ENCODE assay signal across 8 cellular contexts in genomic region chr12:122860052-122860853, GRCh38. TPM values are rescaled to one million over a fixed set of nuclear protein-coding genes. Genes with fewer than 3 reads are reported as not detected.
DNase-seq lines count a peak whose midpoint lies in the region; ATAC-seq, FAIRE-seq and TF ChIP-seq lines count a peak whose summit lies in the region.

No MANE protein-coding gene starts in this region.

- H3K27ac ChIP-seq in MM.1S (ENCODE audit: low read length) = peak overlapping the region; percentile 31; the same call in 1 of the 2 replicates
- no peak overlapping the region for H3K27ac ChIP-seq in SU-DHL-6 (ENCODE audit: low read depth, low read length)
- peak overlapping the region; percentile 28 to 47 for H3K27ac ChIP-seq in prostate gland

- H3K4me3 ChIP-seq in MM.1S (ENCODE audit: low read length) (no peak overlapping the region), SU-DHL-6 (ENCODE audit: insufficient read depth, low read length, poor library complexity, severe bottlenecking) (no peak overlapping the region), prostate gland (no peak overlapping the region)

- H3F3A ChIP-seq in MM.1S (ENCODE audit: insufficient read depth, low read length) (0 out of 2 replicates have a peak, but pooled peaks cover 5% of the 10 kb centered on the region), SU-DHL-6 (ENCODE audit: insufficient read depth) (no peaks in the 10 kb centered on the region)

- H3K9me3 Mint-ChIP-seq in activated naive CD8-positive, alpha-beta T cell treated with anti-CD3 and anti-CD28 coated beads for 36 hours = no peaks in the 10 kb centered on the region

- no peaks in the 10 kb centered on the region for H3K36me3 Mint-ChIP-seq in activated naive CD8-positive, alpha-beta T cell treated with anti-CD3 and anti-CD28 coated beads for 36 hours

- H3K4me1 Mint-ChIP-seq in activated naive CD8-positive, alpha-beta T cell treated with anti-CD3 and anti-CD28 coated beads for 36 hours = no peaks in the 10 kb centered on the region

- peak; percentile 90 for TF ChIP-seq CTCF in GM12872 (IDR thresholded peaks at IDR 0.05; ENCODE audit: insufficient read depth, low read depth, low read length)
- peak; percentile 62 for TF ChIP-seq CTCF in MM.1S (IDR thresholded peaks at IDR 0.05; ENCODE audit: low read length)
- TF ChIP-seq CTCF in SU-DHL-6 (IDR thresholded peaks at IDR 0.05; ENCODE audit: insufficient read depth, low read length, poor library complexity, severe bottlenecking) = peak; percentile 87
- peak; percentile 95 to 99 (median 96) for TF ChIP-seq CTCF in prostate gland (IDR thresholded peaks at IDR 0.05)

- H3K9me3 ChIP-seq in MM.1S (replicated peaks; ENCODE audit: insufficient read depth, low read length) (no peaks in the 10 kb centered on the region), SU-DHL-6 (ENCODE audit: insufficient read depth, low read length) (no peaks in the 10 kb centered on the region), prostate gland (no peaks in the 10 kb centered on the region)

- no peak overlapping the region for H3K4me2 ChIP-seq in MM.1S (ENCODE audit: low read depth, low read length)
- no peak overlapping the region for H3K4me2 ChIP-seq in SU-DHL-6 (ENCODE audit: low read depth, low read length, poor library complexity, severe bottlenecking)

- no peaks in the 10 kb centered on the region for H3K4me1 ChIP-seq in MM.1S (ENCODE audit: low read length)
- peaks cover 8% of the 10 kb centered on the region for H3K4me1 ChIP-seq in prostate gland (replicated peaks)

- H3K4me3 Mint-ChIP-seq in activated naive CD8-positive, alpha-beta T cell treated with anti-CD3 and anti-CD28 coated beads for 36 hours = no peak overlapping the region

- H3K79me2 ChIP-seq in MM.1S (ENCODE audit: low read length) = 0 out of 2 replicates have a peak, but pooled peaks cover under 1% of the 10 kb centered on the region
- no peaks in the 10 kb centered on the region for H3K79me2 ChIP-seq in SU-DHL-6 (ENCODE audit: insufficient read depth, low read length)

- H3K9me2 ChIP-seq in MM.1S (replicated peaks; ENCODE audit: insufficient read depth, low read length) (no peaks in the 10 kb centered on the region), SU-DHL-6 (replicated peaks; ENCODE audit: insufficient read depth, low read length) (no peaks in the 10 kb centered on the region)

- H4K20me1 ChIP-seq in MM.1S (ENCODE audit: insufficient read depth, low read length) = no peaks in the 10 kb centered on the region
- no peaks in the 10 kb centered on the region for H4K20me1 ChIP-seq in SU-DHL-6 (ENCODE audit: low read depth, low read length)

- no peaks in the 10 kb centered on the region for H3K36me3 ChIP-seq in MM.1S (replicated peaks; ENCODE audit: insufficient read depth, low read length)
- H3K36me3 ChIP-seq in SU-DHL-6 (ENCODE audit: low read length) = no peaks in the 10 kb centered on the region
- H3K36me3 ChIP-seq in prostate gland = peaks cover 0 to 10% of the 10 kb centered on the region in 2 donors

- no peak for TF ChIP-seq POLR2A in prostate gland (IDR thresholded peaks at IDR 0.05)

- H3K27me3 Mint-ChIP-seq in activated naive CD8-positive, alpha-beta T cell treated with anti-CD3 and anti-CD28 coated beads for 36 hours = no peaks in the 10 kb centered on the region

- DNase-seq in MM.1S (peak; percentile 62), Right ventricle myocardium inferior (ENCODE audit: missing footprints) (peak; percentile 90), prostate gland (ENCODE audit: low spot score) (peak; percentile 79), urothelium cell line (ENCODE audit: low spot score) (peak; percentile 83)
- peak; percentile 79 for DNase-seq in activated naive CD8-positive, alpha-beta T cell treated with anti-CD3 and anti-CD28 coated beads for 36 hours

- 26% methylated on average over 28 of the region's 28 CpGs for WGBS in prostate gland

- no peak overlapping the region for H3K27ac Mint-ChIP-seq in activated naive CD8-positive, alpha-beta T cell treated with anti-CD3 and anti-CD28 coated beads for 36 hours

- intact Hi-C loops in Right ventricle myocardium inferior (cut with DNase I) = loop anchor here (1.0 to 10.0 kb wide), 2 partner anchors 92 to 375 kb away; partner anchors contain the start of genes MPHOSPH9 and MTRFR
- intact Hi-C loops in prostate gland (cut with DNase I) = loop anchor here (1.0 to 10.0 kb wide), 2 partner anchors 92 to 375 kb away; partner anchors contain the start of genes MPHOSPH9 and MTRFR

- ATAC-seq in Right ventricle myocardium inferior = peak; percentile 63
- ATAC-seq in HG03565 (IDR thresholded peaks at IDR 0.05; ENCODE audit: unreplicated experiment) = no peak

- H3K27me3 ChIP-seq in MM.1S (replicated peaks; ENCODE audit: insufficient read depth, low read length) = no peaks in the 10 kb centered on the region
- H3K27me3 ChIP-seq in SU-DHL-6 (ENCODE audit: low read length) = no peaks in the 10 kb centered on the region
- no peaks in the 10 kb centered on the region for H3K27me3 ChIP-seq in prostate gland (replicated peaks; ENCODE audit: insufficient read depth)

- peak; percentile 94 for FAIRE-seq in urothelium cell line (lab: Jason Lieb, UNC)

- H2AFZ ChIP-seq in MM.1S (ENCODE audit: low read length) (no peak overlapping the region), SU-DHL-6 (ENCODE audit: low read depth, low read length, severe bottlenecking) (no peak overlapping the region)

- H3K9ac ChIP-seq in MM.1S (ENCODE audit: low read length) = no peak overlapping the region
- no peak overlapping the region for H3K9ac ChIP-seq in SU-DHL-6 (ENCODE audit: low read length)

RNA-seq across cellular contexts. Expression of gene HIP1R, which starts 25.0 kb away (rescaled TPM):
- 10 to 100 TPM; 24.2 to 24.8 TPM for total RNA-seq in activated naive CD8-positive, alpha-beta T cell treated with anti-CD3 and anti-CD28 coated beads for 36 hours
- 17.6 TPM for total RNA-seq in Right ventricle myocardium inferior
- 10 to 100 TPM; 45.1 to 79.3 TPM for total RNA-seq in prostate gland

RNA-seq across cellular contexts. Expression of gene VPS37B, which starts 35.7 kb away (rescaled TPM):
- total RNA-seq in activated naive CD8-positive, alpha-beta T cell treated with anti-CD3 and anti-CD28 coated beads for 36 hours = 10 to 100 TPM; 27.0 to 28.2 TPM
- 25.4 TPM for total RNA-seq in Right ventricle myocardium inferior
- 10 to 100 TPM; 37.6 to 67.7 TPM for total RNA-seq in prostate gland
